In genomic region chr6:44219053-44219814, GRCh38 we compare ENCODE assay signal across 8 cellular contexts. TPM values are rescaled to one million over a fixed set of nuclear protein-coding genes. Genes with fewer than 3 reads are reported as not detected.
DNase-seq lines count a peak whose midpoint lies in the region; ATAC-seq, FAIRE-seq and TF ChIP-seq lines count a peak whose summit lies in the region.

No MANE protein-coding gene starts in this region.

- H3K4me3 Mint-ChIP-seq in activated B cell treated with CpG ODN at 0.5 μM for 24 hours, result peak overlapping the region; percentile 80
- H3K4me3 Mint-ChIP-seq in naive thymus-derived CD8-positive, alpha-beta T cell, result peak overlapping the region; percentile 46 to 77 (median 68)

- no peaks in the 10 kb centered on the region for H3K27me3 Mint-ChIP-seq in activated B cell treated with CpG ODN at 0.5 μM for 24 hours
- peaks cover 0 to 7% (median under 1%) of the 10 kb centered on the region in 5 donors for H3K27me3 Mint-ChIP-seq in naive thymus-derived CD8-positive, alpha-beta T cell

- ATAC-seq in activated B cell treated with CpG ODN at 0.5 μM for 24 hours (ENCODE audit: low read depth), result peak; percentile 46
- ATAC-seq in naive thymus-derived CD8-positive, alpha-beta T cell, result peak in 1 of 2 donors; percentile 7

- no peak for TF ChIP-seq CTCF in activated B cell treated with CpG ODN at 0.5 μM for 24 hours (IDR thresholded peaks at IDR 0.05)
- no peak for TF ChIP-seq CTCF in fibroblast of villous mesenchyme (IDR thresholded peaks at IDR 0.05; ENCODE audit: insufficient read depth, low read depth, low read length)

- no peak for TF ChIP-seq POLR2A in H54 (IDR thresholded peaks at IDR 0.05; ENCODE audit: low read depth, low read length)

- FAIRE-seq in H54 (lab: Jason Lieb, UNC), result no peak

- peak overlapping the region; percentile 35 for H3K27ac Mint-ChIP-seq in activated B cell treated with CpG ODN at 0.5 μM for 24 hours
- H3K27ac Mint-ChIP-seq in naive thymus-derived CD8-positive, alpha-beta T cell, result peak overlapping the region in 2 of 10 donors; percentile 29 to 48

- CTCF ChIA-PET in activated B cell treated with CpG ODN at 0.5 μM for 24 hours (lab: Charles Lee), result interaction anchor here (0.7 kb wide), 1 partner anchor 18 kb away, joined by 4 read pairs; no protein-coding TSS in a partner anchor

- no peaks in the 10 kb centered on the region for H3K9me3 Mint-ChIP-seq in activated B cell treated with CpG ODN at 0.5 μM for 24 hours
- H3K9me3 Mint-ChIP-seq in naive thymus-derived CD8-positive, alpha-beta T cell, result no peaks in the 10 kb centered on the region

- peak overlapping the region; percentile 62 for H3K4me3 ChIP-seq in fibroblast of villous mesenchyme (ENCODE audit: low read depth, low read length)

- DNase-seq in activated T-cell treated with anti-CD3 and anti-CD28 coated beads for 48 hours (ENCODE audit: low read depth), result peak; percentile 22
- no peak for DNase-seq in activated T-cell treated with anti-CD3 and anti-CD28 coated beads, Interleukin-2, amount 50 U/mL, for 1 hour
- DNase-seq in H54 (ENCODE audit: insufficient read length, low spot score), result peak; percentile 81
- DNase-seq in MV-4-11 (lab: John Stamatoyannopoulos, UW), result peak; percentile 47
- DNase-seq in activated B cell treated with CpG ODN at 0.5 μM for 24 hours, result peak; percentile 57
- peak; percentile 83 for DNase-seq in fibroblast of villous mesenchyme (ENCODE audit: low read depth)
- DNase-seq in naive thymus-derived CD8-positive, alpha-beta T cell, result peak in 4 of 10 donors; percentile 10 to 41 (median 17)
- no peak for DNase-seq in NCI-H1694 (lab: John Stamatoyannopoulos, UW)

- POLR2A ChIA-PET in activated B cell treated with CpG ODN at 0.5 μM for 24 hours (lab: Charles Lee), result interaction anchor here (0.7 to 1.7 kb wide), 6 partner anchors 18 to 1019 kb away, joined by 4 to 11 read pairs (median 6); partner anchors contain the start of genes HSP90AB1 and SLC35B2
- POLR2A ChIA-PET in naive thymus-derived CD8-positive, alpha-beta T cell (lab: Charles Lee), result interaction anchor here (1.4 kb wide), 1 partner anchor 28 kb away, joined by 5 read pairs; the partner anchor contains the start of gene HSP90AB1

- H3K36me3 Mint-ChIP-seq in activated B cell treated with CpG ODN at 0.5 μM for 24 hours (ENCODE audit: low read depth), result no peaks in the 10 kb centered on the region
- no peaks in the 10 kb centered on the region for H3K36me3 Mint-ChIP-seq in naive thymus-derived CD8-positive, alpha-beta T cell

- H3K4me1 Mint-ChIP-seq in activated B cell treated with CpG ODN at 0.5 μM for 24 hours, result peaks cover 35% of the 10 kb centered on the region
- H3K4me1 Mint-ChIP-seq in naive thymus-derived CD8-positive, alpha-beta T cell, result peaks cover 11 to 38% (median 31%) of the 10 kb centered on the region in 4 donors

- intact Hi-C loops in activated B cell treated with CpG ODN at 0.5 μM for 24 hours (cut with micrococcal nuclease), result loop anchor here (1.0 kb wide), 1 partner anchor 168 kb away; the partner anchor contains the start of gene CDC5L

RNA-seq across cellular contexts. Expression of gene MYMX, which starts 2.5 kb away (rescaled TPM):
- total RNA-seq in activated B cell treated with CpG ODN at 0.5 μM for 24 hours (not detected in 2 replicates), fibroblast of villous mesenchyme (not detected in 2 replicates)
- not detected for total RNA-seq in naive thymus-derived CD8-positive, alpha-beta T cell
- not detected for polyA plus RNA-seq in naive thymus-derived CD8-positive, alpha-beta T cell

RNA-seq across cellular contexts. Expression of gene SLC29A1, which starts 4.2 kb away (rescaled TPM):
- total RNA-seq in activated B cell treated with CpG ODN at 0.5 μM for 24 hours (15.0 and 17.3 TPM in 2 replicates), fibroblast of villous mesenchyme (7.1 and 9.5 TPM in 2 replicates)
- total RNA-seq in naive thymus-derived CD8-positive, alpha-beta T cell, result 1 to 10 TPM; 1.3 to 2.3 TPM
- polyA plus RNA-seq in naive thymus-derived CD8-positive, alpha-beta T cell, result 1 to 10 TPM; 2.0 to 2.6 (median 2.5) TPM

RNA-seq across cellular contexts. Expression of gene HSP90AB1, which starts 27.7 kb away (rescaled TPM):
- 1,222 and 1,311 TPM in 2 replicates for total RNA-seq in activated B cell treated with CpG ODN at 0.5 μM for 24 hours
- 573 and 928 TPM in 2 replicates for total RNA-seq in fibroblast of villous mesenchyme
- 100 to 1,000 TPM; 480 to 502 TPM for total RNA-seq in naive thymus-derived CD8-positive, alpha-beta T cell
- polyA plus RNA-seq in naive thymus-derived CD8-positive, alpha-beta T cell, result 100 to 1,000 TPM; 420 to 607 (median 518) TPM

RNA-seq across cellular contexts. Expression of gene SLC35B2, which starts 38.1 kb away (rescaled TPM):
- total RNA-seq in activated B cell treated with CpG ODN at 0.5 μM for 24 hours (27.0 and 29.1 TPM in 2 replicates), fibroblast of villous mesenchyme (84.7 and 92.8 TPM in 2 replicates)
- 10 to 100 TPM; 18.0 to 18.3 TPM for total RNA-seq in naive thymus-derived CD8-positive, alpha-beta T cell
- 10 to 100 TPM; 31.9 to 40.1 (median 39.0) TPM for polyA plus RNA-seq in naive thymus-derived CD8-positive, alpha-beta T cell

RNA-seq across cellular contexts. Expression of gene NFKBIE, which starts 46.1 kb away (rescaled TPM):
- 94.7 and 99.2 TPM in 2 replicates for total RNA-seq in activated B cell treated with CpG ODN at 0.5 μM for 24 hours
- total RNA-seq in fibroblast of villous mesenchyme, result 12.2 and 17.7 TPM in 2 replicates
- total RNA-seq in naive thymus-derived CD8-positive, alpha-beta T cell, result 10 to 100 TPM; 11.4 to 14.4 TPM
- polyA plus RNA-seq in naive thymus-derived CD8-positive, alpha-beta T cell, result 1 to 10 TPM; 2.7 to 4.1 (median 3.6) TPM

Comparison
In these comparisons a context has a peak if more than half of its experiments do, and no peak if none do; other contexts are left out.
1. DNase-seq: peak in activated T-cell treated with anti-CD3 and anti-CD28 coated beads for 48 hours (single experiment), H54 (single experiment), MV-4-11 (single experiment), activated B cell treated with CpG ODN at 0.5 μM for 24 hours (single experiment) and fibroblast of villous mesenchyme (single experiment); none in activated T-cell treated with anti-CD3 and anti-CD28 coated beads, Interleukin-2, amount 50 U/mL, for 1 hour (single experiment) and NCI-H1694 (single experiment).